In the genomic region with DNA sequence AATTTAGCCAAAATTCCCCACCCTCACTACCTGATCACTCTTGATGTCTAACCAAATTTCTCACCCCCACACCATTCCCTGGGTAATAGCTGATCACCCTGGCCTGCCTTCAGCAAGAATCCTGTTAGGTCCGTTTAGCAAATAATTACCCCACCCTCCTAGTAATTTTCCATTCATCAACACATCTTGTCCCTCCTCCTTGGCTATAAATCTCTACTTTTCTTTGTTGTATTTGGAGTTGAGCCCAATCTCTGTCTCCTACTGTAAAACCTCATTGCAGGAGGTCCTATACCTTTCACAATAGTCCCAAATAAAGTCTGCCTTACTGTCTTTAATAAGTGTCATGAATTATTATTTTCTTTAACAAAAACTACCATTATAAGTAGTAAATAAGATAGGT, we compare ENCODE assay signal across 17 cellular contexts. TPM values are rescaled to one million over a fixed set of nuclear protein-coding genes. Genes with fewer than 3 reads are reported as not detected.
DNase-seq lines count a peak whose midpoint lies in the region; ATAC-seq, FAIRE-seq and TF ChIP-seq lines count a peak whose summit lies in the region.
"Had no signal": no experiment of that assay in that cellular context is flagged by ENCODE, and none has a peak within 500 bp of the region (broad histone marks: within the 10 kb centered on the region; RNA-seq: fewer than 3 reads in every experiment).

No MANE protein-coding gene starts in this region.

- no peak overlapping the region for H3K4me3 ChIP-seq in choroid plexus epithelial cell (ENCODE audit: low read depth, low read length)
- H3K4me3 ChIP-seq in heart left ventricle, result no peak overlapping the region
- H3K4me3 ChIP-seq: A549, HAP-1 had no signal

- peaks cover 0 to 8% (median 0%) of the 10 kb centered on the region in 9 donors for H3K27me3 ChIP-seq in heart left ventricle
- H3K27me3 ChIP-seq: BE2C had no signal

- no peak for ATAC-seq in heart left ventricle
- ATAC-seq: A549; CD8-positive, alpha-beta T cell had no signal

- no peak for TF ChIP-seq POLR2A in heart left ventricle (IDR thresholded peaks at IDR 0.05)

- no peak for FAIRE-seq in frontal cortex (lab: Jason Lieb, UNC)
- FAIRE-seq: A549, GM19239, H1 had no signal

- DNase-seq in COR-L47 (lab: John Stamatoyannopoulos, UW), result peak; percentile 13
- DNase-seq in M059J (ENCODE audit: low read depth), result peak; percentile 17
- peak; percentile 56 for DNase-seq in choroid plexus epithelial cell (ENCODE audit: low read depth)
- no peak for DNase-seq in heart left ventricle
- DNase-seq in frontal cortex (ENCODE audit: low spot score in 2 of 2), result no peak
- DNase-seq: BE2C; Caco-2; CD8-positive, alpha-beta T cell; DMS53; GF-D8 had no signal

- 37 to 61% (median 42%) methylated on average over 1 of the region's 1 CpG for WGBS in heart left ventricle, 4 donors

- H3K4me1 ChIP-seq in heart left ventricle, result no peaks in the 10 kb centered on the region
- H3K4me1 ChIP-seq: BE2C, Caco-2 had no signal

- TF ChIP-seq CTCF in C4-2B (conservative IDR thresholded peaks at IDR 0.05) (no peak), choroid plexus epithelial cell (conservative IDR thresholded peaks at IDR 0.05; ENCODE audit: low read depth, low read length) (no peak), heart left ventricle (IDR thresholded peaks at IDR 0.05) (no peak)

- peak overlapping the region; percentile 35; the same call in 1 of the 2 replicates for H3K27ac ChIP-seq in C4-2B
- H3K27ac ChIP-seq in heart left ventricle, result no peak overlapping the region
- H3K27ac ChIP-seq: A549, HL-60 had no signal

- H3K36me3 ChIP-seq in heart left ventricle, result no peaks in the 10 kb centered on the region
- H3K36me3 ChIP-seq: BE2C, HAP-1 had no signal

- H3K9me3 ChIP-seq in heart left ventricle, result no peaks in the 10 kb centered on the region
- H3K9me3 ChIP-seq: A549, BE2C, Caco-2, HAP-1 had no signal

- intact Hi-C loops in heart left ventricle (cut with DNase I), result loop anchor here in 1 of 10 donors (10.0 kb wide), 1 partner anchor 57 kb away; no protein-coding TSS in a partner anchor

RNA-seq across cellular contexts. Expression of gene PRKAA2, which starts 6.9 kb away (rescaled TPM):
- total RNA-seq in M059J (2014; rRNA removed; shearing (Covaris generic)), result 2.0 and 3.4 TPM in 2 replicates
- total RNA-seq in heart left ventricle (100 to 1,000 TPM in 8 of 9 donors, 10 to 100 TPM in 1; 51.3 to 163 (median 114) TPM), frontal cortex (44.4 TPM)
- 10 to 100 TPM; 17.6 to 24.8 TPM for polyA plus RNA-seq in heart left ventricle
- total RNA-seq: CD8-positive, alpha-beta T cell had no signal
- polyA plus RNA-seq: CD14-positive monocyte had no signal

RNA-seq across cellular contexts. Expression of gene PLPP3, which starts 58.9 kb away (rescaled TPM):
- 16.2 and 17.2 TPM in 2 replicates for total RNA-seq in M059J (2014; rRNA removed; shearing (Covaris generic))
- total RNA-seq in heart left ventricle (100 to 1,000 TPM in 4 of 9 donors, 10 to 100 TPM in 5; 75.8 to 221 (median 97.8) TPM), frontal cortex (28.1 TPM)
- polyA plus RNA-seq in heart left ventricle, result 10 to 100 TPM; 17.1 to 89.6 TPM
- total RNA-seq: CD8-positive, alpha-beta T cell had no signal

Comparison
In these comparisons a context has a peak if more than half of its experiments do, and no peak if none do; other contexts are left out.
1. DNase-seq: peak in COR-L47 (single experiment), M059J (single experiment) and choroid plexus epithelial cell (single experiment); none in heart left ventricle (0 of 5) and frontal cortex (0 of 2).
2. RNA of gene PRKAA2, which starts 6.9 kb away (total RNA-seq): 51.3 to 163 TPM in heart left ventricle and 44.4 TPM in frontal cortex (single experiment); 2.0 to 3.4 TPM in M059J; every median in the first group is over 10 times any median in the second.